In genomic region chr1:88684482-88685238, GRCh38 we compare ENCODE assay signal across 8 cellular contexts. TPM values are rescaled to one million over a fixed set of nuclear protein-coding genes. Genes with fewer than 3 reads are reported as not detected.
A peak's percentile ranks its signal among the peaks of the same experiment; 100 is the strongest.
DNase-seq lines count a peak whose midpoint lies in the region; ATAC-seq, FAIRE-seq and TF ChIP-seq lines count a peak whose summit lies in the region.

No MANE protein-coding gene starts in this region.

- H3F3A ChIP-seq in neural progenitor cell (ENCODE audit: low read depth): peaks cover 31% of the 10 kb centered on the region

- H4K5ac ChIP-seq in IMR-90 (ENCODE audit: low read depth, low read length): 0 out of 2 replicates have a peak overlapping the region, but pooled peaks have one; percentile 13

- no peak overlapping the region; the same call in 1 of the 2 replicates for H3K18ac ChIP-seq in IMR-90 (ENCODE audit: low read depth, low read length)

- H2AFZ ChIP-seq in IMR-90 (replicated peaks; ENCODE audit: low read length, poor library complexity) (peak overlapping the region; percentile 93), neural progenitor cell (replicated peaks) (peak overlapping the region; percentile 56)

- H3K27ac Mint-ChIP-seq in neural progenitor cell: peak overlapping the region; percentile 98

- H3K27me3 ChIP-seq in IMR-90 (ENCODE audit: control insufficient read depth, insufficient read depth, low read length): no peaks in the 10 kb centered on the region
- no peaks in the 10 kb centered on the region for H3K27me3 ChIP-seq in neural progenitor cell

- H3K56ac ChIP-seq in IMR-90 (ENCODE audit: extremely low read depth, insufficient read depth, low read length): peak overlapping the region; percentile 81; the same call in 1 of the 2 replicates

- intact Hi-C loops in IMR-90 (cut with micrococcal nuclease): loop anchor here (2.0 kb wide), 2 partner anchors 46 to 192 kb away; no protein-coding TSS in a partner anchor

- H3K9me3 ChIP-seq in IMR-90 (ENCODE audit: control insufficient read depth, insufficient read depth, low read length) (no peaks in the 10 kb centered on the region), neural progenitor cell (ENCODE audit: low read depth) (no peaks in the 10 kb centered on the region)

- H3K4me3 ChIP-seq in IMR-90 (ENCODE audit: insufficient read depth, low read depth, low read length) (peak overlapping the region; percentile 75), foreskin fibroblast (ENCODE audit: low read depth in 1 of 2, low read length in 2 of 2) (peak overlapping the region; percentile 76 to 82), neural progenitor cell (peak overlapping the region; percentile 87)

- no peak overlapping the region for H2BK20ac ChIP-seq in IMR-90 (ENCODE audit: low read depth, low read length)

- no peak for TF ChIP-seq POLR2A in IMR-90 (IDR thresholded peaks at IDR 0.05; ENCODE audit: low read depth, low read length)

- H2AK9ac ChIP-seq in IMR-90 (replicated peaks; ENCODE audit: low read depth, low read length, poor library complexity): peak overlapping the region; percentile 81

- H3K36me3 ChIP-seq in IMR-90 (ENCODE audit: control insufficient read depth, insufficient read depth, low read length): no peaks in the 10 kb centered on the region
- H3K36me3 ChIP-seq in neural progenitor cell: peaks cover 4% of the 10 kb centered on the region

- dilution Hi-C loops in IMR-90 (cut with HindIII; ENCODE audit: low sequenced_read_pairs, unreplicated experiment): no loop called here

- in situ Hi-C loops in IMR-90 (cut with MboI; ENCODE audit: low sequenced_read_pairs): no loop called here

- CTCF ChIA-PET in IMR-90 (lab: Yijun Ruan, JAX): interaction anchor here (0.9 to 2.6 kb wide), 4 partner anchors 11 to 51 kb away, joined by 4 to 10 read pairs (median 4); no protein-coding TSS in a partner anchor

- H3K4me3 Mint-ChIP-seq in neural progenitor cell: peak overlapping the region; percentile 98

- peak overlapping the region; percentile 73 for H3K4ac ChIP-seq in IMR-90 (ENCODE audit: low read depth, low read length)

- FAIRE-seq in RCC 7860 (lab: Jason Lieb, UNC): peak; percentile 24

- TF ChIP-seq CTCF in IMR-90 (conservative IDR thresholded peaks at IDR 0.05; ENCODE audit: low read depth, low read length) (no peak), foreskin fibroblast (IDR thresholded peaks at IDR 0.05; ENCODE audit: low read depth, low read length) (no peak), neural progenitor cell (IDR thresholded peaks at IDR 0.05) (peak; percentile 29)

- peaks cover 12 to 25% of the 10 kb centered on the region in 2 experiments; a peak in 3 of 4 replicates for H3K79me1 ChIP-seq in IMR-90 (ENCODE audit: low read depth in 1 of 2, low read length in 2 of 2)

- H2AK5ac ChIP-seq in IMR-90 (ENCODE audit: low read depth, low read length): no peak overlapping the region; the same call in 1 of the 2 replicates

- peaks cover 77% of the 10 kb centered on the region for H3K79me2 ChIP-seq in neural progenitor cell (ENCODE audit: low read depth)

- peak; percentile 50 for ATAC-seq in GM21529 (IDR thresholded peaks at IDR 0.05; ENCODE audit: unreplicated experiment)
- peak; percentile 43 for ATAC-seq in IMR-90 (ENCODE audit: low read depth)

- H3K14ac ChIP-seq in IMR-90 (replicated peaks; ENCODE audit: low read depth, low read length): peak overlapping the region; percentile 63

- H3K9me3 Mint-ChIP-seq in neural progenitor cell: no peaks in the 10 kb centered on the region

- no TSS peak for BruUV-seq in IMR-90 (replicated peaks; lab: Mats Ljungman, UMichigan)

- DNase-seq in DMS53 treated with DMSO at 0.1 percent for 48 hours (lab: John Stamatoyannopoulos, UW; ENCODE audit: unreplicated experiment) (peak; percentile 52), IMR-90 (peak; percentile 45), RCC 7860 (ENCODE audit: low spot score) (peak; percentile 62), foreskin fibroblast (peak in 1 of 2 donors; percentile 61), neural progenitor cell (ENCODE audit: low spot score) (peak; percentile 91), substantia nigra (lab: John Stamatoyannopoulos, UW) (peak in 37 of 49 donors; percentile 8 to 81 (median 43))
- DNase-seq in activated effector memory CD4-positive, alpha-beta T cell treated with Interleukin-2 at 50 U/mL for 16 hours: peak; percentile 33

- H3K27ac ChIP-seq in IMR-90 (ENCODE audit: insufficient read depth, low read length): peak overlapping the region; percentile 75
- peak overlapping the region; percentile 96 for H3K27ac ChIP-seq in neural progenitor cell
- peak overlapping the region; percentile 70 for H3K27ac ChIP-seq in substantia nigra (ENCODE audit: low read depth, low read length, poor library complexity, severe bottlenecking)

- H3K23ac ChIP-seq in IMR-90 (ENCODE audit: low read depth, low read length): peak overlapping the region; percentile 78

- no peaks in the 10 kb centered on the region for H3K27me3 Mint-ChIP-seq in neural progenitor cell (ENCODE audit: insufficient read depth, low read depth)

- no peaks in the 10 kb centered on the region for H3K36me3 Mint-ChIP-seq in neural progenitor cell

- H2BK15ac ChIP-seq in IMR-90 (ENCODE audit: low read depth, low read length): no peak overlapping the region

- POLR2A ChIA-PET in IMR-90 (lab: Charles Lee; ENCODE audit: unreplicated experiment): interaction anchor here (0.7 to 0.9 kb wide), 2 partner anchors 11 to 723 kb away, joined by 3 read pairs; no protein-coding TSS in a partner anchor

- no peaks in the 10 kb centered on the region for H3K4me1 ChIP-seq in IMR-90 (ENCODE audit: control insufficient read depth, insufficient read depth, low read length)
- peaks cover 18% of the 10 kb centered on the region for H3K4me1 ChIP-seq in neural progenitor cell

- H3K9me1 ChIP-seq in IMR-90 (ENCODE audit: insufficient read depth, low read length): no peaks in the 10 kb centered on the region

- H4K8ac ChIP-seq in IMR-90 (ENCODE audit: low read depth in 2 of 2, low read length in 2 of 2): peak overlapping the region; percentile 25 to 83; a peak in 3 of 4 replicates

- peak overlapping the region; percentile 74 for H3K9ac ChIP-seq in IMR-90 (ENCODE audit: low read depth, low read length)
- H3K9ac ChIP-seq in neural progenitor cell: peak overlapping the region; percentile 86

- peak overlapping the region; percentile 32; the same call in 1 of the 2 replicates for H4K91ac ChIP-seq in IMR-90 (ENCODE audit: insufficient read depth, low read depth, low read length)

- peak overlapping the region; percentile 48 for H2BK5ac ChIP-seq in IMR-90 (ENCODE audit: low read depth, low read length, poor library complexity, severe bottlenecking)

- H3K4me1 Mint-ChIP-seq in neural progenitor cell: peaks cover 16% of the 10 kb centered on the region

- no peak for TF ChIP-seq RAD21 in IMR-90 (IDR thresholded peaks at IDR 0.05; ENCODE audit: low read length)

- 0% methylated on average over 21 of the region's 58 CpGs; no CpG with 5 or more reads in 1 of the 2 experiments for WGBS in IMR-90 (ENCODE audit: extremely low coverage in 2 of 2, insufficient read length in 1 of 2), 2 experiments

- H3K4me2 ChIP-seq in IMR-90 (ENCODE audit: low read depth, low read length): peak overlapping the region; percentile 86
- H3K4me2 ChIP-seq in neural progenitor cell: peak overlapping the region; percentile 75

- peak overlapping the region; percentile 48 for H2BK120ac ChIP-seq in IMR-90 (ENCODE audit: low read depth, low read length)

- H4K20me1 ChIP-seq in IMR-90 (ENCODE audit: insufficient read depth, low read length) (no peaks in the 10 kb centered on the region), neural progenitor cell (ENCODE audit: low read depth) (peaks cover 17% of the 10 kb centered on the region)

TF ChIP-seq in IMR-90, 13 proteins besides CTCF, POLR2A, EP300 and RAD21:
- TF ChIP-seq BHLHE40 (IDR thresholded peaks at IDR 0.05; ENCODE audit: low read depth, low read length): no peak
- no peak for TF ChIP-seq RCOR1 (IDR thresholded peaks at IDR 0.05; ENCODE audit: insufficient replicate concordance, low read length)
- no peak for TF ChIP-seq SMC3 (IDR thresholded peaks at IDR 0.05; ENCODE audit: low read depth, low read length)
- peak; percentile 78; the same call in 1 of the 2 replicates for TF ChIP-seq MAZ (IDR thresholded peaks at IDR 0.05; ENCODE audit: borderline replicate concordance, low read depth, low read length)
- TF ChIP-seq FOS (IDR thresholded peaks at IDR 0.05; ENCODE audit: low read depth, low read length): no peak

RNA-seq across cellular contexts. Expression of gene PKN2, which starts 0.6 kb away (rescaled TPM):
- 22.2 and 40.8 TPM in 2 replicates for total RNA-seq in IMR-90 (2012; rRNA removed)
- 9.9 and 12.7 TPM in 2 replicates for polyA plus RNA-seq in IMR-90 (2012; rRNA removed)
- 1.1 and 1.4 TPM in 2 replicates for polyA plus RNA-seq in IMR-90 (2012; cell fraction: cytosol; rRNA removed)
- polyA plus RNA-seq in IMR-90 (2012; cell fraction: nucleus; rRNA removed; ENCODE audit: low replicate concordance): 2.8 and 30.9 TPM in 2 replicates
- 41.9 and 74.4 TPM in 2 replicates for total RNA-seq in neural progenitor cell (ENCODE audit: low replicate concordance)
